ENCODE assay signal across 2 cellular contexts in genomic region chr4:83024233-83024632, GRCh38.
TF ChIP-seq lines count a peak whose summit lies in the region.

No MANE protein-coding gene starts in this region.

TF ChIP-seq in HepG2, 621 proteins besides CTCF, POLR2A, EP300 and RAD21:
- TF ChIP-seq ZNF317 (CRISPR knock-in tag; IDR thresholded peaks at IDR 0.05) (peak; percentile 90), TBX2 (CRISPR knock-in tag; IDR thresholded peaks at IDR 0.05; ENCODE audit: borderline replicate concordance) (no peak)

TF ChIP-seq in K562, 482 proteins besides CTCF, POLR2A, EP300 and RAD21:
- TF ChIP-seq HSF4 (CRISPR knock-in tag; IDR thresholded peaks at IDR 0.05; ENCODE audit: borderline replicate concordance): no peak
- peak; percentile 88 for TF ChIP-seq TRIM28 (IDR thresholded peaks at IDR 0.05)
- TF ChIP-seq HDAC1 (IDR thresholded peaks at IDR 0.05): peak in 1 of 2 experiments; percentile 76; a peak in 1 of 4 replicates
- no peak for TF ChIP-seq CCNT2 (IDR thresholded peaks at IDR 0.05; ENCODE audit: borderline replicate concordance, extremely low read depth, insufficient read length, low read depth, low read length)
- no peak for TF ChIP-seq DACH1 (IDR thresholded peaks at IDR 0.05; ENCODE audit: partially characterized antibody)
- no peak for TF ChIP-seq BRCA1 (IDR thresholded peaks at IDR 0.05)
- no peak for TF ChIP-seq BRCA1 (CRISPR knock-in tag; IDR thresholded peaks at IDR 0.05)
- TF ChIP-seq MXI1 (IDR thresholded peaks at IDR 0.05; ENCODE audit: low read depth, low read length): no peak
- TF ChIP-seq TRIM24 (IDR thresholded peaks at IDR 0.05): peak; percentile 33 to 62; a peak in 2 of 4 replicates
- TF ChIP-seq ZNF764 (CRISPR knock-in tag; IDR thresholded peaks at IDR 0.05; ENCODE audit: low read depth): no peak
- no peak for TF ChIP-seq NFATC3 (IDR thresholded peaks at IDR 0.05)
- TF ChIP-seq MTA1 (IDR thresholded peaks at IDR 0.05; ENCODE audit: borderline replicate concordance): no peak
- peak in 1 of 2 experiments; percentile 97; a peak in 2 of 3 replicates for TF ChIP-seq CBX3 (IDR thresholded peaks at IDR 0.05; ENCODE audit: borderline replicate concordance in 1 of 2, low read length in 2 of 2)
- TF ChIP-seq ZNF280A (IDR thresholded peaks at IDR 0.05; ENCODE audit: low read depth, partially characterized antibody): peak; percentile 47
- peak; percentile 80; the same call in 1 of the 2 replicates for TF ChIP-seq CBX5 (IDR thresholded peaks at IDR 0.05; ENCODE audit: borderline replicate concordance, low read depth)
- TF ChIP-seq ATF6 (CRISPR knock-in tag; IDR thresholded peaks at IDR 0.05): no peak
- peak; percentile 59; the same call in 1 of the 2 replicates for TF ChIP-seq ZNF384 (IDR thresholded peaks at IDR 0.05; ENCODE audit: low read depth, low read length)
- no peak for TF ChIP-seq NR2C1 (IDR thresholded peaks at IDR 0.05)
- no peak for TF ChIP-seq NR2C1 (tag; IDR thresholded peaks at IDR 0.05)
- no peak for TF ChIP-seq MBD2 (IDR thresholded peaks at IDR 0.05; ENCODE audit: borderline replicate concordance, low read depth)
- no peak for TF ChIP-seq ETS1 (conservative IDR thresholded peaks at IDR 0.05; ENCODE audit: control insufficient read depth, low read depth, low read length)
- TF ChIP-seq ZBTB8A (IDR thresholded peaks at IDR 0.05; ENCODE audit: partially characterized antibody): no peak
TF ChIP-seq in K562: peak in this region for 7.
